1 cellular context compared by ENCODE assay signal in genomic region chr22:42612336-42612735, GRCh38.
A peak's percentile ranks its signal among the peaks of the same experiment; 100 is the strongest.
TF ChIP-seq lines count a peak whose summit lies in the region.

No MANE protein-coding gene starts in this region.

TF ChIP-seq in HepG2, 621 proteins besides CTCF, POLR2A, EP300 and RAD21:
- no peak for TF ChIP-seq ZKSCAN8 (CRISPR knock-in tag; IDR thresholded peaks at IDR 0.05; ENCODE audit: borderline replicate concordance)
- no peak for TF ChIP-seq ZNF276 (CRISPR knock-in tag; IDR thresholded peaks at IDR 0.05; ENCODE audit: low read depth)
- no peak for TF ChIP-seq ZBTB43 (CRISPR knock-in tag; conservative IDR thresholded peaks at IDR 0.05)
- TF ChIP-seq ZBTB20 (CRISPR knock-in tag; IDR thresholded peaks at IDR 0.05; ENCODE audit: borderline replicate concordance, low read depth) = no peak
- no peak for TF ChIP-seq ZNF570 (CRISPR knock-in tag; IDR thresholded peaks at IDR 0.05; ENCODE audit: borderline replicate concordance)
- 0 out of 2 replicates have a peak, but pooled peaks have one; percentile 24 for TF ChIP-seq ARNT2 (CRISPR knock-in tag; IDR thresholded peaks at IDR 0.05; ENCODE audit: low read depth)
- TF ChIP-seq UBTF (CRISPR knock-in tag; IDR thresholded peaks at IDR 0.05) = 0 out of 2 replicates have a peak, but pooled peaks have one; percentile 2
